In the genomic region with DNA sequence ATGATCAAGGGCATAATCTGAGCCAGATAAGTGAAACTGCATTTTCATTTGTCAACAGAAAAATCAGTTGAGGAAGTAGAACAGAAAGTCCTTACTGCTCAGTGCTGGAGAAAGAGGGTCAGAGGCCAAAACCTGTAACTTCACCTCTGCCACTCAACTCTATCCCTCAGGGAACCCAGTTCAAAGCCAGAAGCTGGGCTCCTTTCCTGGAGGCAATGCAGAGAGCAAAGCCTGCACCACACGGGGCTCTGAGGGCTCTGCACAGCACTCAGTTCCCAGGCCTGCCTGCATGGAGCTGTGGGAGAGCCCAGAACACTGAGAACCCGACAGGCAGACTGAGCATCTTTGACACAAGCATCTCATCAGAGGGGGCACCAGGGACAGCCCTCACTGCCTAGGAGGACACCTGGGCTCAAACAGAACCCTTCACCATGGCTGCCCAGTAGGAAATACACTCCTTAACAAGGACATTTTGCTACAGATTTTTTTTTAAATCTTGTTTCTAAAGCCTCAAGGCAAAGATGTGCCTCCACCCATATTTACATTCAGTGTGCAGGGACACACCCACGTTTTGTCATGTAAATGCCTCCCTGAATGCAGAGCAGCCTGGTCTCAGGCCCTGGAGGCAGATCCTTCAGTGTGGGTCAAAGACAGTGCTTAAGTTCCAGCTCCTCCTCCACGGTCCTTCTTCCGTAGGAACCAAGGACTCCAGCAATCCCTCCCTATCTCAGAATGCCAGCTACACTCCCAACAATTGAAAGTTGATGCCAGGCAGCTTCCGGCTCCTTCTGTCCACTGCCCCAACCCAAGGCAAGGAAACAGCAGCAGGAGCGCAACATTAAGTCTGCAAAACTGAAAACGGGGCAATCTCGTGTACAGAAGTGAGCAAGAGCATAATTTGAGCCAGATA, we compare ENCODE assay signal across 11 cellular contexts. TPM values are rescaled to one million over a fixed set of nuclear protein-coding genes. Genes with fewer than 3 reads are reported as not detected.
DNase-seq lines count a peak whose midpoint lies in the region; ATAC-seq and TF ChIP-seq lines count a peak whose summit lies in the region.
"Had no signal": no experiment of that assay in that cellular context is flagged by ENCODE, and none has a peak within 500 bp of the region (broad histone marks: within the 10 kb centered on the region; RNA-seq: fewer than 3 reads in every experiment).

No MANE protein-coding gene starts in this region.

- peaks cover 11% of the 10 kb centered on the region for H4K20me1 ChIP-seq in neural progenitor cell (ENCODE audit: low read depth)

- peak; percentile 25 for DNase-seq in adipocyte (ENCODE audit: low read depth)
- no peak for DNase-seq in neural progenitor cell (ENCODE audit: low spot score)
- DNase-seq in amygdala (lab: John Stamatoyannopoulos, UW) = no peak
- DNase-seq in cerebellum (ENCODE audit: low spot score) = no peak
- DNase-seq: amniotic stem cell, left cardiac atrium, NCI-H345 had no signal

- H2AFZ ChIP-seq in neural progenitor cell (replicated peaks) = no peak overlapping the region

- no peak for TF ChIP-seq CTCF in neural progenitor cell (IDR thresholded peaks at IDR 0.05)

- H3K4me3 ChIP-seq in adipocyte (ENCODE audit: low read length) (no peak overlapping the region), neural progenitor cell (no peak overlapping the region)

- H3K27me3 Mint-ChIP-seq in neural progenitor cell (ENCODE audit: insufficient read depth, low read depth) = peaks cover 7% of the 10 kb centered on the region

- H3K9me3 Mint-ChIP-seq in neural progenitor cell = no peaks in the 10 kb centered on the region

- no peak overlapping the region for H3K9ac ChIP-seq in adipocyte (ENCODE audit: low read length)
- H3K9ac ChIP-seq in neural progenitor cell = no peak overlapping the region

- H3K4me1 Mint-ChIP-seq in neural progenitor cell = peaks cover 30% of the 10 kb centered on the region

- H3K36me3 ChIP-seq in adipocyte (ENCODE audit: control insufficient read depth, insufficient read depth, low read length, severe bottlenecking) (no peaks in the 10 kb centered on the region), neural progenitor cell (no peaks in the 10 kb centered on the region)

- ATAC-seq in GM18868 (IDR thresholded peaks at IDR 0.05; ENCODE audit: unreplicated experiment) (peak; percentile 2), HG02884 (IDR thresholded peaks at IDR 0.05; ENCODE audit: unreplicated experiment) (peak; percentile 7), GM18519 (IDR thresholded peaks at IDR 0.05; ENCODE audit: low FRiP score, unreplicated experiment) (no peak), HG02870 (IDR thresholded peaks at IDR 0.05; ENCODE audit: unreplicated experiment) (no peak)

- H3K4me1 ChIP-seq in adipocyte (ENCODE audit: control insufficient read depth, insufficient read depth, low read length) = peaks cover 12% of the 10 kb centered on the region
- no peaks in the 10 kb centered on the region for H3K4me1 ChIP-seq in neural progenitor cell

- H3K9me3 ChIP-seq in adipocyte (ENCODE audit: control insufficient read depth, low read length) (no peaks in the 10 kb centered on the region), neural progenitor cell (ENCODE audit: low read depth) (no peaks in the 10 kb centered on the region)

- no peaks in the 10 kb centered on the region for H3K27me3 ChIP-seq in adipocyte (replicated peaks; ENCODE audit: control insufficient read depth, insufficient read depth, low read length)
- H3K27me3 ChIP-seq in neural progenitor cell = no peaks in the 10 kb centered on the region

- H3F3A ChIP-seq in neural progenitor cell (ENCODE audit: low read depth) = no peaks in the 10 kb centered on the region

- no peak overlapping the region for H3K4me3 Mint-ChIP-seq in neural progenitor cell

- H3K36me3 Mint-ChIP-seq in neural progenitor cell = peaks cover 28% of the 10 kb centered on the region

- no peak overlapping the region for H3K27ac ChIP-seq in neural progenitor cell

- H3K79me2 ChIP-seq in neural progenitor cell (ENCODE audit: low read depth) = no peaks in the 10 kb centered on the region

- peak overlapping the region; percentile 82 for H3K27ac Mint-ChIP-seq in neural progenitor cell

- H3K4me2 ChIP-seq in neural progenitor cell = no peak overlapping the region

RNA-seq across cellular contexts. Expression of gene RNASET2, which starts 6.6 kb away (rescaled TPM):
- total RNA-seq in neural progenitor cell (ENCODE audit: low replicate concordance) = 28.9 and 37.2 TPM in 2 replicates
- total RNA-seq in cerebellum = 15.4 TPM

RNA-seq across cellular contexts. Expression of gene CEP43, which starts 49.4 kb away (rescaled TPM):
- total RNA-seq in neural progenitor cell (ENCODE audit: low replicate concordance) = 49.3 and 78.0 TPM in 2 replicates
- 36.0 TPM for total RNA-seq in cerebellum

Comparison
In these comparisons a context has a peak if more than half of its experiments do, and no peak if none do; other contexts are left out.
1. ATAC-seq: peak in GM18868 (single experiment) and HG02884 (single experiment); none in GM18519 (single experiment) and HG02870 (single experiment).